Comparison of ENCODE assay signal across 1 cellular context in the genomic region with DNA sequence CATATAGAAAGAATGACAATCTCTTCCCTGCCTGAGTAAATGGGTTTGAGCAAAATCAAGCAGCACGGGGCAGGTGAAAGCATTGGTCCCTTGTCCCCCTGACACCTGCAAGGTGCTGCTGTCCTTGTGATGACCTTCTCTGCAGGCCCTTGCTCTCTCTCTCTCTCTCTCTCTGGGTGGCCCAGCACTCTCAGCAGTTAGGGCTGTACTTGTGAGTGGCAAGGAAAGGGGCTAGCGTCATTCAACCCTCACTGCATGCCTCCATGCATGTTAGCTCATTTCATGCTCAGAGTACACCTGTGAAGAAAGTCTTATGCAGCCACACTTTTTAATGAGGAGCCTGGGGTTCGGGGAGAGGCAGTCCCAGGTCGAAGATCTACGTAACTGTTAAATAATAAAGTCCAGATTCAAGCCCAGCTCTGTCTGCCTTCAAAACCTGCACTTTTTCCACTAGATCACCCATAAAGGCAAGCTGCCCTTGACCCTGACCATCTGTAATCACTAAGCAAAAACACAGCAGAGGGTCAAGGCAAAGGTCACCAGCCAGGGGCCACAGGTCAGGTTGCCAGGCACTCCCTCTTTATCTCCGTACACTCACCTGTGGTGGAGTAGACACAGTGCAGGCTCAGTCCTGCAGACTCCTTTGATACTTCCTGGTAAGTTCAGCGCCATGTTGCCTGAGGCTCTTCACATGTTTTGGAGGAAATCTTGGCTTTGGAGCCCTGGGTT.
A peak's percentile ranks its signal among the peaks of the same experiment; 100 is the strongest.
TF ChIP-seq lines count a peak whose summit lies in the region.

No MANE protein-coding gene starts in this region.

TF ChIP-seq in HepG2, 621 proteins besides CTCF, POLR2A, EP300 and RAD21 (continued from another document and continues in another):
- TF ChIP-seq, protein P1, sequence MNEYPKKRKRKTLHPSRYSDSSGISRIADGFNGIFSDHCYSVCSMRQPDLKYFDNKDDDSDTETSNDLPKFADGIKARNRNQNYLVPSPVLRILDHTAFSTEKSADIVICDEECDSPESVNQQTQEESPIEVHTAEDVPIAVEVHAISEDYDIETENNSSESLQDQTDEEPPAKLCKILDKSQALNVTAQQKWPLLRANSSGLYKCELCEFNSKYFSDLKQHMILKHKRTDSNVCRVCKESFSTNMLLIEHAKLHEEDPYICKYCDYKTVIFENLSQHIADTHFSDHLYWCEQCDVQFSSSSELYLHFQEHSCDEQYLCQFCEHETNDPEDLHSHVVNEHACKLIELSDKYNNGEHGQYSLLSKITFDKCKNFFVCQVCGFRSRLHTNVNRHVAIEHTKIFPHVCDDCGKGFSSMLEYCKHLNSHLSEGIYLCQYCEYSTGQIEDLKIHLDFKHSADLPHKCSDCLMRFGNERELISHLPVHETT (CRISPR knock-in tag; conservative IDR thresholded peaks at IDR 0.05), result no peak
- TF ChIP-seq, protein P2, sequence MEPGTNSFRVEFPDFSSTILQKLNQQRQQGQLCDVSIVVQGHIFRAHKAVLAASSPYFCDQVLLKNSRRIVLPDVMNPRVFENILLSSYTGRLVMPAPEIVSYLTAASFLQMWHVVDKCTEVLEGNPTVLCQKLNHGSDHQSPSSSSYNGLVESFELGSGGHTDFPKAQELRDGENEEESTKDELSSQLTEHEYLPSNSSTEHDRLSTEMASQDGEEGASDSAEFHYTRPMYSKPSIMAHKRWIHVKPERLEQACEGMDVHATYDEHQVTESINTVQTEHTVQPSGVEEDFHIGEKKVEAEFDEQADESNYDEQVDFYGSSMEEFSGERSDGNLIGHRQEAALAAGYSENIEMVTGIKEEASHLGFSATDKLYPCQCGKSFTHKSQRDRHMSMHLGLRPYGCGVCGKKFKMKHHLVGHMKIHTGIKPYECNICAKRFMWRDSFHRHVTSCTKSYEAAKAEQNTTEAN (CRISPR knock-in tag; conservative IDR thresholded peaks at IDR 0.05), result no peak
- no peak for TF ChIP-seq SNAPC2 (CRISPR knock-in tag; IDR thresholded peaks at IDR 0.05)
- no peak for TF ChIP-seq ISX (CRISPR knock-in tag; conservative IDR thresholded peaks at IDR 0.05)
- TF ChIP-seq, protein P3, sequence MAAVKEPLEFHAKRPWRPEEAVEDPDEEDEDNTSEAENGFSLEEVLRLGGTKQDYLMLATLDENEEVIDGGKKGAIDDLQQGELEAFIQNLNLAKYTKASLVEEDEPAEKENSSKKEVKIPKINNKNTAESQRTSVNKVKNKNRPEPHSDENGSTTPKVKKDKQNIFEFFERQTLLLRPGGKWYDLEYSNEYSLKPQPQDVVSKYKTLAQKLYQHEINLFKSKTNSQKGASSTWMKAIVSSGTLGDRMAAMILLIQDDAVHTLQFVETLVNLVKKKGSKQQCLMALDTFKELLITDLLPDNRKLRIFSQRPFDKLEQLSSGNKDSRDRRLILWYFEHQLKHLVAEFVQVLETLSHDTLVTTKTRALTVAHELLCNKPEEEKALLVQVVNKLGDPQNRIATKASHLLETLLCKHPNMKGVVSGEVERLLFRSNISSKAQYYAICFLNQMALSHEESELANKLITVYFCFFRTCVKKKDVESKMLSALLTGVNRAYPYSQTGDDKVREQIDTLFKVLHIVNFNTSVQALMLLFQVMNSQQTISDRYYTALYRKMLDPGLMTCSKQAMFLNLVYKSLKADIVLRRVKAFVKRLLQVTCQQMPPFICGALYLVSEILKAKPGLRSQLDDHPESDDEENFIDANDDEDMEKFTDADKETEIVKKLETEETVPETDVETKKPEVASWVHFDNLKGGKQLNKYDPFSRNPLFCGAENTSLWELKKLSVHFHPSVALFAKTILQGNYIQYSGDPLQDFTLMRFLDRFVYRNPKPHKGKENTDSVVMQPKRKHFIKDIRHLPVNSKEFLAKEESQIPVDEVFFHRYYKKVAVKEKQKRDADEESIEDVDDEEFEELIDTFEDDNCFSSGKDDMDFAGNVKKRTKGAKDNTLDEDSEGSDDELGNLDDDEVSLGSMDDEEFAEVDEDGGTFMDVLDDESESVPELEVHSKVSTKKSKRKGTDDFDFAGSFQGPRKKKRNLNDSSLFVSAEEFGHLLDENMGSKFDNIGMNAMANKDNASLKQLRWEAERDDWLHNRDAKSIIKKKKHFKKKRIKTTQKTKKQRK (IDR thresholded peaks at IDR 0.05; ENCODE audit: low read length), result no peak
- TF ChIP-seq ZNF230 (CRISPR knock-in tag; IDR thresholded peaks at IDR 0.05), result no peak
- TF ChIP-seq ZBTB42 (CRISPR knock-in tag; IDR thresholded peaks at IDR 0.05), result no peak
- no peak for TF ChIP-seq ZNF282 (IDR thresholded peaks at IDR 0.05; ENCODE audit: partially characterized antibody)
- TF ChIP-seq KLF12 (CRISPR knock-in tag; IDR thresholded peaks at IDR 0.05; ENCODE audit: borderline replicate concordance), result peak; percentile 53; the same call in 1 of the 2 replicates
- TF ChIP-seq NR1H2 (CRISPR knock-in tag; IDR thresholded peaks at IDR 0.05; ENCODE audit: borderline replicate concordance, low read depth), result no peak; the same call in 1 of the 2 replicates
- 0 out of 2 replicates have a peak, but pooled peaks have one; percentile 66 for TF ChIP-seq FOXK1 (CRISPR knock-in tag; IDR thresholded peaks at IDR 0.05; ENCODE audit: borderline replicate concordance, low read depth)
- no peak for TF ChIP-seq RFX5 (IDR thresholded peaks at IDR 0.05; ENCODE audit: low read depth, low read length)
- no peak for TF ChIP-seq ZSCAN29 (CRISPR knock-in tag; conservative IDR thresholded peaks at IDR 0.05)
- TF ChIP-seq MIER2 (CRISPR knock-in tag; IDR thresholded peaks at IDR 0.05), result no peak
- no peak for TF ChIP-seq KDM5A (IDR thresholded peaks at IDR 0.05; ENCODE audit: borderline replicate concordance, low read length)
- TF ChIP-seq CENPX (CRISPR knock-in tag; IDR thresholded peaks at IDR 0.05), result no peak
- TF ChIP-seq ASH2L (IDR thresholded peaks at IDR 0.05; ENCODE audit: insufficient read length, low read depth, low read length), result no peak
- TF ChIP-seq, protein P4, sequence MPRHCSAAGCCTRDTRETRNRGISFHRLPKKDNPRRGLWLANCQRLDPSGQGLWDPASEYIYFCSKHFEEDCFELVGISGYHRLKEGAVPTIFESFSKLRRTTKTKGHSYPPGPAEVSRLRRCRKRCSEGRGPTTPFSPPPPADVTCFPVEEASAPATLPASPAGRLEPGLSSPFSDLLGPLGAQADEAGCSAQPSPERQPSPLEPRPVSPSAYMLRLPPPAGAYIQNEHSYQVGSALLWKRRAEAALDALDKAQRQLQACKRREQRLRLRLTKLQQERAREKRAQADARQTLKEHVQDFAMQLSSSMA (CRISPR knock-in tag; IDR thresholded peaks at IDR 0.05), result no peak
- TF ChIP-seq, protein P5, sequence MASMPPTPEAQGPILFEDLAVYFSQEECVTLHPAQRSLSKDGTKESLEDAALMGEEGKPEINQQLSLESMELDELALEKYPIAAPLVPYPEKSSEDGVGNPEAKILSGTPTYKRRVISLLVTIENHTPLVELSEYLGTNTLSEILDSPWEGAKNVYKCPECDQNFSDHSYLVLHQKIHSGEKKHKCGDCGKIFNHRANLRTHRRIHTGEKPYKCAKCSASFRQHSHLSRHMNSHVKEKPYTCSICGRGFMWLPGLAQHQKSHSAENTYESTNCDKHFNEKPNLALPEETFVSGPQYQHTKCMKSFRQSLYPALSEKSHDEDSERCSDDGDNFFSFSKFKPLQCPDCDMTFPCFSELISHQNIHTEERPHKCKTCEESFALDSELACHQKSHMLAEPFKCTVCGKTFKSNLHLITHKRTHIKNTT (CRISPR knock-in tag; IDR thresholded peaks at IDR 0.05), result no peak
- no peak for TF ChIP-seq LCORL (IDR thresholded peaks at IDR 0.05)
- no peak for TF ChIP-seq LCORL (CRISPR knock-in tag; IDR thresholded peaks at IDR 0.05)
- TF ChIP-seq U2AF1 (optimal IDR thresholded peaks at IDR 0.05; ENCODE audit: low read depth, low read length), result no peak
- TF ChIP-seq ATAD3A (CRISPR knock-in tag; IDR thresholded peaks at IDR 0.05), result no peak
- TF ChIP-seq CBX2 (IDR thresholded peaks at IDR 0.05; ENCODE audit: low read depth, low read length), result no peak
- no peak for TF ChIP-seq CBX2 (CRISPR knock-in tag; IDR thresholded peaks at IDR 0.05; ENCODE audit: low read depth)
- TF ChIP-seq PCBP1 (IDR thresholded peaks at IDR 0.05; ENCODE audit: borderline replicate concordance, low read depth, low read length), result no peak
- TF ChIP-seq MAZ (IDR thresholded peaks at IDR 0.05; ENCODE audit: borderline replicate concordance, low read depth, low read length), result no peak
- no peak for TF ChIP-seq MAZ (CRISPR knock-in tag; IDR thresholded peaks at IDR 0.05; ENCODE audit: low read depth)
- no peak for TF ChIP-seq CCAR2 (optimal IDR thresholded peaks at IDR 0.05; ENCODE audit: low read depth, low read length)
- no peak for TF ChIP-seq ZNF792 (CRISPR knock-in tag; IDR thresholded peaks at IDR 0.05)
- TF ChIP-seq ZNF619 (CRISPR knock-in tag; IDR thresholded peaks at IDR 0.05), result no peak
- TF ChIP-seq, protein P6, sequence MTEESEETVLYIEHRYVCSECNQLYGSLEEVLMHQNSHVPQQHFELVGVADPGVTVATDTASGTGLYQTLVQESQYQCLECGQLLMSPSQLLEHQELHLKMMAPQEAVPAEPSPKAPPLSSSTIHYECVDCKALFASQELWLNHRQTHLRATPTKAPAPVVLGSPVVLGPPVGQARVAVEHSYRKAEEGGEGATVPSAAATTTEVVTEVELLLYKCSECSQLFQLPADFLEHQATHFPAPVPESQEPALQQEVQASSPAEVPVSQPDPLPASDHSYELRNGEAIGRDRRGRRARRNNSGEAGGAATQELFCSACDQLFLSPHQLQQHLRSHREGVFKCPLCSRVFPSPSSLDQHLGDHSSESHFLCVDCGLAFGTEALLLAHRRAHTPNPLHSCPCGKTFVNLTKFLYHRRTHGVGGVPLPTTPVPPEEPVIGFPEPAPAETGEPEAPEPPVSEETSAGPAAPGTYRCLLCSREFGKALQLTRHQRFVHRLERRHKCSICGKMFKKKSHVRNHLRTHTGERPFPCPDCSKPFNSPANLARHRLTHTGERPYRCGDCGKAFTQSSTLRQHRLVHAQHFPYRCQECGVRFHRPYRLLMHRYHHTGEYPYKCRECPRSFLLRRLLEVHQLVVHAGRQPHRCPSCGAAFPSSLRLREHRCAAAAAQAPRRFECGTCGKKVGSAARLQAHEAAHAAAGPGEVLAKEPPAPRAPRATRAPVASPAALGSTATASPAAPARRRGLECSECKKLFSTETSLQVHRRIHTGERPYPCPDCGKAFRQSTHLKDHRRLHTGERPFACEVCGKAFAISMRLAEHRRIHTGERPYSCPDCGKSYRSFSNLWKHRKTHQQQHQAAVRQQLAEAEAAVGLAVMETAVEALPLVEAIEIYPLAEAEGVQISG (CRISPR knock-in tag; IDR thresholded peaks at IDR 0.05), result peak; percentile 44; the same call in 1 of the 2 replicates
- no peak for TF ChIP-seq EED (CRISPR knock-in tag; IDR thresholded peaks at IDR 0.05)
- TF ChIP-seq ARNT2 (CRISPR knock-in tag; IDR thresholded peaks at IDR 0.05; ENCODE audit: low read depth), result no peak
- TF ChIP-seq, protein P7, sequence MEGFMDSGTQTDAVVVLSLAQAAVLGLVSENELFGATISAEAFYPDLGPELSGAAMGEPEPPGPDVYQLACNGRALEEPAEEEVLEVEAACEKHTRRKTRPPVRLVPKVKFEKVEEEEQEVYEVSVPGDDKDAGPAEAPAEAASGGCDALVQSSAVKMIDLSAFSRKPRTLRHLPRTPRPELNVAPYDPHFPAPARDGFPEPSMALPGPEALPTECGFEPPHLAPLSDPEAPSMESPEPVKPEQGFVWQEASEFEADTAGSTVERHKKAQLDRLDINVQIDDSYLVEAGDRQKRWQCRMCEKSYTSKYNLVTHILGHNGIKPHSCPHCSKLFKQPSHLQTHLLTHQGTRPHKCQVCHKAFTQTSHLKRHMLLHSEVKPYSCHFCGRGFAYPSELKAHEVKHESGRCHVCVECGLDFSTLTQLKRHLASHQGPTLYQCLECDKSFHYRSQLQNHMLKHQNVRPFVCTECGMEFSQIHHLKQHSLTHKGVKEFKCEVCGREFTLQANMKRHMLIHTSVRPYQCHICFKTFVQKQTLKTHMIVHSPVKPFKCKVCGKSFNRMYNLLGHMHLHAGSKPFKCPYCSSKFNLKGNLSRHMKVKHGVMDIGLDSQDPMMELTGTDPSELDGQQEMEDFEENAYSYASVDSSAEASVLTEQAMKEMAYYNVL (CRISPR knock-in tag; IDR thresholded peaks at IDR 0.05; ENCODE audit: borderline replicate concordance), result no peak
- TF ChIP-seq, protein P8, sequence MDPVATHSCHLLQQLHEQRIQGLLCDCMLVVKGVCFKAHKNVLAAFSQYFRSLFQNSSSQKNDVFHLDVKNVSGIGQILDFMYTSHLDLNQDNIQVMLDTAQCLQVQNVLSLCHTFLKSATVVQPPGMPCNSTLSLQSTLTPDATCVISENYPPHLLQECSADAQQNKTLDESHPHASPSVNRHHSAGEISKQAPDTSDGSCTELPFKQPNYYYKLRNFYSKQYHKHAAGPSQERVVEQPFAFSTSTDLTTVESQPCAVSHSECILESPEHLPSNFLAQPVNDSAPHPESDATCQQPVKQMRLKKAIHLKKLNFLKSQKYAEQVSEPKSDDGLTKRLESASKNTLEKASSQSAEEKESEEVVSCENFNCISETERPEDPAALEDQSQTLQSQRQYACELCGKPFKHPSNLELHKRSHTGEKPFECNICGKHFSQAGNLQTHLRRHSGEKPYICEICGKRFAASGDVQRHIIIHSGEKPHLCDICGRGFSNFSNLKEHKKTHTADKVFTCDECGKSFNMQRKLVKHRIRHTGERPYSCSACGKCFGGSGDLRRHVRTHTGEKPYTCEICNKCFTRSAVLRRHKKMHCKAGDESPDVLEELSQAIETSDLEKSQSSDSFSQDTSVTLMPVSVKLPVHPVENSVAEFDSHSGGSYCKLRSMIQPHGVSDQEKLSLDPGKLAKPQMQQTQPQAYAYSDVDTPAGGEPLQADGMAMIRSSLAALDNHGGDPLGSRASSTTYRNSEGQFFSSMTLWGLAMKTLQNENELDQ (CRISPR knock-in tag; IDR thresholded peaks at IDR 0.05; ENCODE audit: borderline replicate concordance), result no peak
- TF ChIP-seq, protein P9, sequence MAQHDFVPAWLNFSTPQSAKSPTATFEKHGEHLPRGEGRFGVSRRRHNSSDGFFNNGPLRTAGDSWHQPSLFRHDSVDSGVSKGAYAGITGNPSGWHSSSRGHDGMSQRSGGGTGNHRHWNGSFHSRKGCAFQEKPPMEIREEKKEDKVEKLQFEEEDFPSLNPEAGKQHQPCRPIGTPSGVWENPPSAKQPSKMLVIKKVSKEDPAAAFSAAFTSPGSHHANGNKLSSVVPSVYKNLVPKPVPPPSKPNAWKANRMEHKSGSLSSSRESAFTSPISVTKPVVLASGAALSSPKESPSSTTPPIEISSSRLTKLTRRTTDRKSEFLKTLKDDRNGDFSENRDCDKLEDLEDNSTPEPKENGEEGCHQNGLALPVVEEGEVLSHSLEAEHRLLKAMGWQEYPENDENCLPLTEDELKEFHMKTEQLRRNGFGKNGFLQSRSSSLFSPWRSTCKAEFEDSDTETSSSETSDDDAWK (CRISPR knock-in tag; IDR thresholded peaks at IDR 0.05), result no peak
- TF ChIP-seq DNMT3B (CRISPR knock-in tag; conservative IDR thresholded peaks at IDR 0.05), result no peak
- TF ChIP-seq ARNTL (CRISPR knock-in tag; IDR thresholded peaks at IDR 0.05), result no peak
